Comparison of ENCODE assay signal across 1 cellular context in the genomic region with DNA sequence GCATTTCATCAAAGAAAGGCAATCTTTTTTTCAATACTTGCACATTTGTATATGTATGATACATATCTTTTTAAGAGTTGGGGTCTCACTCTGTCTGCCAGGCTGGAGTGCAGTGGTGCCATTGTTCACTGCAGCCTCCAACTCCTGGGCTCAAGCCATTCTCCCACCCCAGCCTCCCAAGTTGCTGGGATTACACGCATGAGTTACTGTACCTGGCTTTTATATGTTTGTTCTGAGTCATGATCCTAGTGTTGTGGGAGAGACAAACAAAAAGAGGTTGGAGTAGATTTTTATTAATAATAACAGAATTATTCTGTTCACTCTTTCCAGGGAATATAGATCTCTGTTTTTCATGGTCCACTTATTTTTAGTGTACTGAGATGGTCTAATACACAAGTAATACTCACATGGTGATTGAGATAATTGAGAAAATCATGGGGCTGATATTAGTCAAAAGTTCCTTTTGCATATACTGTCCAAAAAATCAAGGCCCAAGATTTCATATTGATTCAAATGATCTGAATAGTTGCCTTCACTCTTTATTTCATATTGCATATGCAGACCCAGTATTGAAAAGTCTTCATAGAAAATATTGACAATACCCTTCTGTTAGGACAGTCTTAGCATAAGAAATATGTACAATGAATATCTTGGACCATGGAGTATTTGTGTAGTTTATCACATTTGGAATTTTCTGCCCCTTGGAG.
TF ChIP-seq lines count a peak whose summit lies in the region.

No MANE protein-coding gene starts in this region.

TF ChIP-seq in A549, 52 proteins besides CTCF, POLR2A, EP300 and RAD21 (continued from another document):
- TF ChIP-seq, protein P1, sequence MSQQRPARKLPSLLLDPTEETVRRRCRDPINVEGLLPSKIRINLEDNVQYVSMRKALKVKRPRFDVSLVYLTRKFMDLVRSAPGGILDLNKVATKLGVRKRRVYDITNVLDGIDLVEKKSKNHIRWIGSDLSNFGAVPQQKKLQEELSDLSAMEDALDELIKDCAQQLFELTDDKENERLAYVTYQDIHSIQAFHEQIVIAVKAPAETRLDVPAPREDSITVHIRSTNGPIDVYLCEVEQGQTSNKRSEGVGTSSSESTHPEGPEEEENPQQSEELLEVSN (IDR thresholded peaks at IDR 0.05; ENCODE audit: borderline replicate concordance, low read depth): no peak
- no peak for TF ChIP-seq CHD2 (IDR thresholded peaks at IDR 0.05; ENCODE audit: low read length, partially characterized antibody)
TF ChIP-seq in A549: peak in this region for 3.
